1 cellular context compared by ENCODE assay signal in the genomic region with DNA sequence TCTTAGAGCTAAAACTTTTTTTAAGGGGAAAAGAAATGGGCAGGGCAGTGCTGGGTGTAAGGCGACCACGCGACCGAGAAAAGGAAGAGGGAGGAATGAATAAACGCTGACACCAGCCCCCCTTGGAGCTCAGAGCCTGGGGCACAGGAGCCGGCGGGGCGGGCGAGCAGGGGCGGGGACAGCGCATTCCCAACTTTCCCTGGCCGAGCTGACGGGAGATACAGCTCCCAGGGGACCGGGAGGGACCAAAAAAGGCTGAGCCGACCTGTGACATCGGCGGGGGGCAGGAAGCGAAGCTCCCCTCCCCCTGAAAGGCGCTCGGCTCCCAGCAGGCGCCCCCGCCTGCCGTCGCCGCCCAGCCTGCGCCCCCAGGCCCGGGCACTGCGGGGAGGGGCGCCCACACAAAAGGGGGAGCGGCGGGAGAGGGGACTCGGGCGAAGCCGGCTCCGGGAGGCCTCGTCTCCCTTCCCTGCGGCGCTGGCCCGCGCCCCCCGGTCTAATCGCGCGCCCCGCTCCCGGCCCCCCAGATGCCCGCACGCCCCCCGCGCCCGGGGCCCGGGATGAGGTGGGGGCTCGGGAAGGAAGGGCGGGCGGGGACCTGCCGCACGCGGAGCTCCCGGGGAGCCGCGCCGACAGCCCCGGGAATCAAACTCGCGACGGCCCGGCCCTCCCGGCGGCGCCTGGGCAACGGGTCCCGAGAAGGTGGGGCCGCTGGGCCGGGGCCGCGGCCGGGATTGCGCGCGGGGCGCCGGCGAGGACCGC.
A peak's percentile ranks its signal among the peaks of the same experiment; 100 is the strongest.
TF ChIP-seq lines count a peak whose summit lies in the region.

No MANE protein-coding gene starts in this region.

TF ChIP-seq in GM12878, 131 proteins besides CTCF, POLR2A, EP300 and RAD21:
- no peak for TF ChIP-seq RELB (IDR thresholded peaks at IDR 0.05; ENCODE audit: low read depth)
- TF ChIP-seq IKZF1 (conservative IDR thresholded peaks at IDR 0.05), result 0 out of 2 replicates have a peak, but pooled peaks have one; percentile 15
- TF ChIP-seq CBFB (IDR thresholded peaks at IDR 0.05; ENCODE audit: low read depth), result no peak
- no peak for TF ChIP-seq MTA2 (IDR thresholded peaks at IDR 0.05; ENCODE audit: low read depth)
- no peak for TF ChIP-seq PBX3 (IDR thresholded peaks at IDR 0.05; ENCODE audit: insufficient replicate concordance, low read depth, low read length)
- TF ChIP-seq GATAD2B (conservative IDR thresholded peaks at IDR 0.05; ENCODE audit: low read depth), result 0 out of 2 replicates have a peak, but pooled peaks have one; percentile 15
- peak; percentile 64 for TF ChIP-seq SUZ12 (IDR thresholded peaks at IDR 0.05; ENCODE audit: unreplicated experiment)
